In the genomic region with DNA sequence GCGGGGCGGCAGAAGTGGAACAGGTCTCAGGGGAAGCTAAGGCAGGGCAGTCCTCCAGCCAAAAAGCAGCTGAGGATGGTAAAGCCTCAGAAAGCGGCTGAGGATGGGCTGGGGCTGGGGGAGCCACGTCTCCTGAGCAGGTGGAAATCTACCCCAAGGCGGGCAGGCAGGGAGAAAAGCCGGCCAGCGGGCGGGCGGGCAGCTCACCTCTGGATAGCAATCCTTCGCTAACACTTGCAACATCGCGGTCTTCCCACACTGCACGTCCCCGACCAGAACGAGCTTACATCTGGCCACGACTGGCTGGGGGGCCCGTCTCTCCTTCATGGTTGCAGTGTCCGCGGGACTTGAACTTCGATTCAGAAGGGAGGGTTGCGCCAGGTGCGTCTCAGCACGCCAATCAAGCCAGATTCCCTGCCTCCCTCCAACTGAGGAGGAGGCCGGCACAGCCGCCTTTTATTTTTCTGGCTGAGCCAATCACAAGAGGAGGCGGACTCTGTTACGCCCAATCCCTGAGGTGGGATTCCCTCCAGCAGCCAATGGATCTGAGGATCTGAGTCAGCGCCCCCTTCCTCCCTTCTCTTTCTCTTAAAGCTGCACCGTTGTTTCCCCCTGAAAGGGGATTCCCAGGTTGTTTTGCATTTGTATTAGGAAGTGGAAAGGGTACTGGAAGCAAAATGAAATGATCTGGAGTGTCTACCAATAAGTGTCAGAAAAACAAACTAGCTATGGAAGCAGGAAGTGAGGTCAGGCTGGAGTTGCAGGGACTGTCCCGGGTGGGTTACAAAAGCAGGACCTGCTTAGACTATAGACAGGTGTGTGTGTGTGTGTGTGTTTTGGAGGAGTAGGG, we compare ENCODE assay signal across 8 cellular contexts. TPM values are rescaled to one million over a fixed set of nuclear protein-coding genes. Genes with fewer than 3 reads are reported as not detected.
DNase-seq lines count a peak whose midpoint lies in the region; ATAC-seq, FAIRE-seq and TF ChIP-seq lines count a peak whose summit lies in the region.

A gene (minus strand): TSS at position 430 of the 850 bp plus-strand sequence. CDS start 103 bp downstream, at position 327.

- peak within 1 kb of the TSS; percentile 58 to 63 for H3K9ac ChIP-seq in stomach smooth muscle (ENCODE audit: low read length in 2 of 2)

- FAIRE-seq in G401.6 (lab: Jason Lieb, UNC): peak; percentile 97

- peaks cover 35% of the 10 kb centered on the region for H3K27me3 Mint-ChIP-seq in neural crest cell (ENCODE audit: low read depth)

- TF ChIP-seq CTCF in foreskin keratinocyte (conservative IDR thresholded peaks at IDR 0.05) (no peak), neural crest cell (conservative IDR thresholded peaks at IDR 0.05) (peak; percentile 13)

- peak within 1 kb of the TSS; percentile 86 for H3K27ac Mint-ChIP-seq in neural crest cell (ENCODE audit: unreplicated experiment)

- no peaks in the 10 kb centered on the region for H3K36me3 Mint-ChIP-seq in neural crest cell (ENCODE audit: low read depth)

- H3K27me3 ChIP-seq in HAP-1 (ENCODE audit: low read depth) (no peaks in the 10 kb centered on the region), MG63 (peaks cover 23% of the 10 kb centered on the region), foreskin keratinocyte (peaks cover 30% of the 10 kb centered on the region), stomach smooth muscle (ENCODE audit: control insufficient read depth in 1 of 2, insufficient read depth in 2 of 2, low read length in 2 of 2) (peaks cover 11 to 19% of the 10 kb centered on the region in 2 donors)

- in situ Hi-C loops in HAP-1 (cut with MboI; ENCODE audit: low sequenced_read_pairs): no loop called here

- H3K27ac ChIP-seq in foreskin keratinocyte (no peak within 1 kb of the TSS), stomach smooth muscle (ENCODE audit: low read length) (no peak within 1 kb of the TSS)

- H3K4me1 ChIP-seq in HAP-1 (peaks cover 30% of the 10 kb centered on the region), foreskin keratinocyte (no peaks in the 10 kb centered on the region), stomach smooth muscle (ENCODE audit: control insufficient read depth, insufficient read depth, low read length) (peaks cover 10% of the 10 kb centered on the region)

- peaks cover 34% of the 10 kb centered on the region for H3K4me1 Mint-ChIP-seq in neural crest cell

- ATAC-seq in foreskin keratinocyte: peak; percentile 90

- no peaks in the 10 kb centered on the region for H3K9me3 ChIP-seq in HAP-1
- no peaks in the 10 kb centered on the region for H3K9me3 ChIP-seq in MG63
- no peaks in the 10 kb centered on the region for H3K9me3 ChIP-seq in stomach smooth muscle (ENCODE audit: control insufficient read depth in 2 of 2, low read length in 2 of 2)

- H3K4me3 ChIP-seq in HAP-1 (peak within 1 kb of the TSS; percentile 59), MG63 (peak within 1 kb of the TSS; percentile 52), stomach smooth muscle (ENCODE audit: low read length in 2 of 2) (peak within 1 kb of the TSS; percentile 79 to 89)

- no peaks in the 10 kb centered on the region for H3K36me3 ChIP-seq in HAP-1 (replicated peaks)
- no peaks in the 10 kb centered on the region for H3K36me3 ChIP-seq in MG63
- no peaks in the 10 kb centered on the region for H3K36me3 ChIP-seq in stomach smooth muscle (ENCODE audit: control insufficient read depth in 2 of 2, insufficient read depth in 2 of 2, low read length in 2 of 2)

- DNase-seq in HAP-1 (ENCODE audit: low spot score in 2 of 2) (peak; percentile 95 to 99), MG63 (peak; percentile 86), SHP77 treated with DMSO at 0.1 percent for 48 hours (lab: John Stamatoyannopoulos, UW) (peak; percentile 93), foreskin keratinocyte (peak; percentile 75 to 87), neural crest cell (ENCODE audit: low read depth, low spot score) (peak; percentile 75)
- peak; percentile 52 to 68 (median 60) for DNase-seq in activated naive CD4-positive, alpha-beta T cell (lab: John Stamatoyannopoulos, UW)

- H3K4me3 Mint-ChIP-seq in neural crest cell: peak within 1 kb of the TSS; percentile 94

- no peaks in the 10 kb centered on the region for H3K9me3 Mint-ChIP-seq in neural crest cell

RNA-seq across cellular contexts. Expression of the gene that starts here (rescaled TPM):
- 0.12 TPM in 1 of 2 replicates, not detected in the other for total RNA-seq in MG63 (2014; rRNA removed; shearing (Covaris generic); ENCODE audit: low replicate concordance)
- total RNA-seq in foreskin keratinocyte (0.07 and 0.11 TPM in 2 replicates), neural crest cell (4.2 and 6.1 TPM in 2 replicates)
- polyA plus RNA-seq in foreskin keratinocyte: 0.10 and 0.11 TPM in 2 replicates

Comparison
In these comparisons a context has a peak if more than half of its experiments do, and no peak if none do; other contexts are left out.
1. Peak in DNase-seq and H3K4me3 ChIP-seq in MG63; RNA of the gene not detected or under 1 TPM.
2. Peak in DNase-seq and ATAC-seq in foreskin keratinocyte; RNA of the gene not detected or under 1 TPM.